In genomic region chr15:68782589-68783161, GRCh38 we compare ENCODE assay signal across 14 cellular contexts. TPM values are rescaled to one million over a fixed set of nuclear protein-coding genes. Genes with fewer than 3 reads are reported as not detected.
A peak's percentile ranks its signal among the peaks of the same experiment; 100 is the strongest.
DNase-seq lines count a peak whose midpoint lies in the region; ATAC-seq and TF ChIP-seq lines count a peak whose summit lies in the region.
"Had no signal": no experiment of that assay in that cellular context is flagged by ENCODE, and none has a peak within 500 bp of the region (broad histone marks: within the 10 kb centered on the region; RNA-seq: fewer than 3 reads in every experiment).

No MANE protein-coding gene starts in this region.

- no peak overlapping the region for H3K4me3 ChIP-seq in left ventricle myocardium inferior

- peak overlapping the region; percentile 82 to 94 for H3K27ac Mint-ChIP-seq in activated naive CD4-positive, alpha-beta T cell treated with anti-CD3 and anti-CD28 coated beads, Interleukin-2, amount 50 U/mL, for 72 hours

- no peak for DNase-seq in left ventricle myocardium inferior
- no peak for DNase-seq in cardiac septum (ENCODE audit: low spot score)
- no peak for DNase-seq in activated naive CD4-positive, alpha-beta T cell treated with anti-CD3 and anti-CD28 coated beads, Interleukin-2, amount 50 U/mL, for 72 hours (ENCODE audit: low spot score in 2 of 2)
- peak; percentile 59 for DNase-seq in mesenteric fat pad (ENCODE audit: low spot score)
- peak; percentile 34 for DNase-seq in ureter (ENCODE audit: low spot score)
- no peak for DNase-seq in CD1c-positive myeloid dendritic cell (ENCODE audit: extremely low spot score)
- DNase-seq in NCI-H1105 treated with DMSO at 0.1 percent for 48 hours (lab: John Stamatoyannopoulos, UW): no peak
- DNase-seq in RWPE1 (ENCODE audit: low spot score): no peak
- DNase-seq: BE2C, dermis blood vessel endothelial cell, foreskin keratinocyte, NCI-H1048, NCI-H510A treated with DMSO at 0.1 percent for 48 hours had no signal

- TF ChIP-seq CTCF in left ventricle myocardium inferior (IDR thresholded peaks at IDR 0.05; ENCODE audit: borderline replicate concordance): no peak
- TF ChIP-seq CTCF in RWPE1 (conservative IDR thresholded peaks at IDR 0.05; ENCODE audit: low read depth): no peak

- peaks cover 87% of the 10 kb centered on the region for H3K36me3 ChIP-seq in left ventricle myocardium inferior

- H3K27ac ChIP-seq in left ventricle myocardium inferior (replicated peaks) (peak overlapping the region; percentile 77), RWPE1 (no peak overlapping the region)
- H3K27ac ChIP-seq: foreskin keratinocyte had no signal

- no peaks in the 10 kb centered on the region for H3K27me3 ChIP-seq in left ventricle myocardium inferior (ENCODE audit: low read depth)
- H3K27me3 ChIP-seq: BE2C, foreskin keratinocyte had no signal

- ATAC-seq in activated naive CD4-positive, alpha-beta T cell treated with anti-CD3 and anti-CD28 coated beads, Interleukin-2, amount 50 U/mL, for 72 hours: no peak
- ATAC-seq: foreskin keratinocyte had no signal

- CTCF ChIA-PET in RWPE1 (lab: Yijun Ruan, JAX): interaction anchor here (2.5 kb wide), 1 partner anchor 93 kb away, joined by 9 read pairs; no protein-coding TSS in a partner anchor

- POLR2A ChIA-PET in RWPE1 (lab: Yijun Ruan, JAX; ENCODE audit: low non-redundant PET): no interaction called here

- no peaks in the 10 kb centered on the region for H3K9me3 Mint-ChIP-seq in activated naive CD4-positive, alpha-beta T cell treated with anti-CD3 and anti-CD28 coated beads, Interleukin-2, amount 50 U/mL, for 72 hours
- H3K9me3 Mint-ChIP-seq: neural crest cell had no signal

- intact Hi-C loops in left ventricle myocardium inferior (cut with micrococcal nuclease): no loop called here
- intact Hi-C loops in cardiac septum (cut with DNase I): loop anchor here (5.0 kb wide), 1 partner anchor 40 kb away; the partner anchor contains the start of gene ANP32A

- peaks cover 8 to 30% of the 10 kb centered on the region in 2 donors for H3K36me3 Mint-ChIP-seq in activated naive CD4-positive, alpha-beta T cell treated with anti-CD3 and anti-CD28 coated beads, Interleukin-2, amount 50 U/mL, for 72 hours

- no peaks in the 10 kb centered on the region for H3K9me3 ChIP-seq in left ventricle myocardium inferior (replicated peaks)
- H3K9me3 ChIP-seq: BE2C had no signal

- H3K4me1 ChIP-seq in left ventricle myocardium inferior: peaks cover 32% of the 10 kb centered on the region
- H3K4me1 ChIP-seq: BE2C had no signal

RNA-seq across cellular contexts. Expression of gene ANP32A, which starts 38.0 kb away (rescaled TPM):
- total RNA-seq in left ventricle myocardium inferior (150 TPM), cardiac septum (180 TPM), mesenteric fat pad (92.6 TPM), ureter (169 TPM)
- total RNA-seq in activated naive CD4-positive, alpha-beta T cell treated with anti-CD3 and anti-CD28 coated beads, Interleukin-2, amount 50 U/mL, for 72 hours: 100 to 1,000 TPM; 136 to 237 TPM

Comparison
In these comparisons a context has a peak if more than half of its experiments do, and no peak if none do; other contexts are left out.
1. DNase-seq: peak in mesenteric fat pad (single experiment) and ureter (single experiment); none in left ventricle myocardium inferior (single experiment), cardiac septum (single experiment), activated naive CD4-positive, alpha-beta T cell treated with anti-CD3 and anti-CD28 coated beads, Interleukin-2, amount 50 U/mL, for 72 hours (0 of 2), CD1c-positive myeloid dendritic cell (single experiment), NCI-H1105 treated with DMSO at 0.1 percent for 48 hours (single experiment) and RWPE1 (single experiment).